ENCODE assay signal across 25 cellular contexts in genomic region chr17:80202197-80202596, GRCh38. TPM values are rescaled to one million over a fixed set of nuclear protein-coding genes. Genes with fewer than 3 reads are reported as not detected.
DNase-seq lines count a peak whose midpoint lies in the region; ATAC-seq, FAIRE-seq and TF ChIP-seq lines count a peak whose summit lies in the region.
"Had no signal": no experiment of that assay in that cellular context is flagged by ENCODE, and none has a peak within 500 bp of the region (broad histone marks: within the 10 kb centered on the region; RNA-seq: fewer than 3 reads in every experiment).

No MANE protein-coding gene starts in this region.

- no peak overlapping the region for H3K4me3 ChIP-seq in K562
- H3K4me3 ChIP-seq in H1 (ENCODE audit: extremely low read depth in 1 of 4, insufficient read depth in 2 of 4, low read depth in 3 of 4, low read length in 4 of 4): no peak overlapping the region
- H3K4me3 ChIP-seq: A549; BLaER1 treated with 17β-estradiol and CSF1 and Interleukin-3, amounts not matched to agents 10 nM and 100 nM had no signal

- H3K4me1 ChIP-seq in K562 (replicated peaks in 1 of 2; ENCODE audit: control insufficient read depth in 2 of 2, insufficient read depth in 2 of 2, low read length in 2 of 2) (peaks cover 0 to 25% of the 10 kb centered on the region in 2 experiments; a peak in 2 of 5 replicates), H1 (replicated peaks in 1 of 4; ENCODE audit: control insufficient read depth in 3 of 4, insufficient read depth in 4 of 4, low read length in 3 of 4) (peaks cover 0 to 4% (median 0%) of the 10 kb centered on the region in 4 experiments; a peak in 2 of 7 replicates)
- H3K4me1 ChIP-seq: BE2C had no signal

- no peaks in the 10 kb centered on the region for H3K27me3 ChIP-seq in K562 (ENCODE audit: control insufficient read depth in 2 of 2, insufficient read depth in 2 of 2, low read length in 2 of 2)
- no peaks in the 10 kb centered on the region for H3K27me3 ChIP-seq in H1 (replicated peaks in 1 of 4; ENCODE audit: control insufficient read depth in 3 of 4, extremely low read depth in 1 of 4, insufficient read depth in 3 of 4, low read length in 3 of 4)
- H3K27me3 ChIP-seq: BE2C; BLaER1 treated with 17β-estradiol and CSF1 and Interleukin-3, amounts not matched to agents 10 nM and 100 nM had no signal

- H4K20me1 ChIP-seq in K562 (replicated peaks; ENCODE audit: control insufficient read depth, insufficient read depth, low read length): no peaks in the 10 kb centered on the region
- peaks cover 0 to 3% of the 10 kb centered on the region in 2 experiments for H4K20me1 ChIP-seq in H1 (replicated peaks in 1 of 2; ENCODE audit: control insufficient read depth in 1 of 2, insufficient read depth in 2 of 2, low read length in 2 of 2)

- H3K4me2 ChIP-seq in K562 (ENCODE audit: insufficient read depth, low read length) (no peak overlapping the region), H1 (ENCODE audit: insufficient read depth in 1 of 2, low read depth in 2 of 2, low read length in 2 of 2) (no peak overlapping the region)
- H3K4me2 ChIP-seq: A549; BLaER1 treated with 17β-estradiol and CSF1 and Interleukin-3, amounts not matched to agents 10 nM and 100 nM had no signal

- H3K79me1 ChIP-seq in H1 (ENCODE audit: low read depth, low read length): no peaks in the 10 kb centered on the region

- no peak for DNase-seq in stimulated activated naive CD8-positive, alpha-beta T cell treated with anti-CD3 and anti-CD28 coated beads, Interleukin-15, amount 100 ng/mL, for 72 hours
- no peak for DNase-seq in stimulated activated naive CD8-positive, alpha-beta T cell treated with anti-CD3 and anti-CD28 coated beads, Interleukin-15, Interleukin-2, amounts not matched to agents 100 U/mL and 50 U/mL, for 24 hours
- DNase-seq in K562 (ENCODE audit: extremely low read depth in 1 of 4, low spot score in 3 of 4) (no peak), H1 (ENCODE audit: low read depth in 1 of 2, low spot score in 2 of 2) (no peak), SIG-M5 (lab: John Stamatoyannopoulos, UW) (no peak), EL (no peak)
- DNase-seq: 8988T; ACHN; AML-193; BE2C; CD4-positive, alpha-beta T cell; CD8-positive, alpha-beta memory T cell; DMS 273 treated with DMSO at 0.1 percent for 48 hours; DMS79; GF-D8; GOT3; H7; HCEC 1CT had no signal

- H2BK5ac ChIP-seq in H1 (ENCODE audit: low read depth, low read length): 0 out of 2 replicates have a peak overlapping the region, but pooled peaks have one; percentile 21

- no peak overlapping the region for H3K14ac ChIP-seq in H1 (ENCODE audit: insufficient read length)

- no peak overlapping the region for H2BK20ac ChIP-seq in H1 (ENCODE audit: low read length)

- H3K4me3 Mint-ChIP-seq in stimulated activated naive CD8-positive, alpha-beta T cell treated with anti-CD3 and anti-CD28 coated beads, Interleukin-15, amount 100 ng/mL, for 72 hours: no peak overlapping the region
- H3K4me3 Mint-ChIP-seq: CD14-positive monocyte; CD4-positive, alpha-beta T cell; CD8-positive, alpha-beta memory T cell had no signal

- no peaks in the 10 kb centered on the region for H3K9me3 ChIP-seq in K562 (replicated peaks; ENCODE audit: control insufficient read depth, insufficient read depth, low read depth, low read length)
- peaks cover 0 to 2% of the 10 kb centered on the region in 2 experiments; a peak in 1 of 4 replicates for H3K9me3 ChIP-seq in H1 (ENCODE audit: insufficient read depth in 2 of 2, low read depth in 1 of 2, low read length in 1 of 2)
- H3K9me3 ChIP-seq: A549; BLaER1 treated with 17β-estradiol and CSF1 and Interleukin-3, amounts not matched to agents 10 nM and 100 nM had no signal

- no peak overlapping the region for H2AFZ ChIP-seq in K562 (ENCODE audit: low read depth, low read length)
- H2AFZ ChIP-seq in H1 (ENCODE audit: low read length): no peak overlapping the region

- no peaks in the 10 kb centered on the region for H3K4me1 Mint-ChIP-seq in stimulated activated naive CD8-positive, alpha-beta T cell treated with anti-CD3 and anti-CD28 coated beads, Interleukin-15, amount 100 ng/mL, for 72 hours
- H3K4me1 Mint-ChIP-seq: CD8-positive, alpha-beta memory T cell had no signal

- H4K5ac ChIP-seq in H1 (ENCODE audit: insufficient read length, low read depth, low read length): no peak overlapping the region

- TF ChIP-seq RAD21 in K562 (CRISPR knock-in tag; conservative IDR thresholded peaks at IDR 0.05 in 1 of 2, IDR thresholded peaks at IDR 0.05 in 1 of 2): no peak
- no peak for TF ChIP-seq RAD21 in H1 (IDR thresholded peaks at IDR 0.05 in 1 of 2, conservative IDR thresholded peaks at IDR 0.05 in 1 of 2; ENCODE audit: low read depth in 2 of 2, low read length in 2 of 2)

- no peak overlapping the region for H2BK120ac ChIP-seq in H1 (replicated peaks; ENCODE audit: low read depth, low read length)

- H3K4ac ChIP-seq in H1 (replicated peaks; ENCODE audit: insufficient read length, low read depth, low read length): no peak overlapping the region

- H3K27me3 Mint-ChIP-seq in stimulated activated naive CD8-positive, alpha-beta T cell treated with anti-CD3 and anti-CD28 coated beads, Interleukin-15, amount 100 ng/mL, for 72 hours: no peaks in the 10 kb centered on the region
- H3K27me3 Mint-ChIP-seq: CD4-positive, alpha-beta T cell; CD8-positive, alpha-beta memory T cell had no signal

- no peak overlapping the region for H3K23ac ChIP-seq in H1 (ENCODE audit: insufficient read length)

- H3K79me2 ChIP-seq in K562 (ENCODE audit: control insufficient read depth, insufficient read depth, low read length) (no peaks in the 10 kb centered on the region), H1 (ENCODE audit: control insufficient read depth in 1 of 2, insufficient read depth in 2 of 2, low read length in 2 of 2) (no peaks in the 10 kb centered on the region)

- peak overlapping the region; percentile 47; the same call in 1 of the 2 replicates for H4K8ac ChIP-seq in H1 (ENCODE audit: extremely low read depth, insufficient read depth, low read length)

- no peak for TF ChIP-seq POLR2A in K562 (conservative IDR thresholded peaks at IDR 0.05)
- no peak for TF ChIP-seq POLR2A in H1 (IDR thresholded peaks at IDR 0.05; ENCODE audit: control extremely low read depth in 1 of 2, low read depth in 2 of 2, low read length in 2 of 2)

- H2AK5ac ChIP-seq in H1 (ENCODE audit: low read depth, low read length): no peak overlapping the region; the same call in 1 of the 2 replicates

- H3K27ac ChIP-seq in K562 (ENCODE audit: extremely low read depth, low read depth, low read length): no peak overlapping the region
- H3K27ac ChIP-seq in H1 (ENCODE audit: low read depth, low read length): no peak overlapping the region
- H3K27ac ChIP-seq: A549; BLaER1 treated with 17β-estradiol and CSF1 and Interleukin-3, amounts not matched to agents 10 nM and 100 nM had no signal

- no peak overlapping the region for H2BK12ac ChIP-seq in H1 (ENCODE audit: low read depth, low read length)

- FAIRE-seq in K562 (lab: Jason Lieb, UNC) (no peak), H1 (lab: Jason Lieb, UNC) (no peak)
- FAIRE-seq: A549, D721Med, GM12891, GM18507 had no signal

- H4K91ac ChIP-seq in H1 (replicated peaks; ENCODE audit: insufficient read length, low read length): no peak overlapping the region

- H3K18ac ChIP-seq in H1 (ENCODE audit: extremely low read depth, low read length): no peak overlapping the region

- POLR2A ChIA-PET in K562 (lab: Yijun Ruan, JAX): interaction anchor here (0.6 to 1.3 kb wide), 3 partner anchors 11 to 252 kb away, joined by 3 to 5 read pairs (median 3); no protein-coding TSS in a partner anchor
- POLR2A ChIA-PET in H1 (lab: Charles Lee; ENCODE audit: partially characterized antibody): interaction anchor here (1.1 to 2.3 kb wide), 3 partner anchors 9 to 90 kb away, joined by 3 to 9 read pairs (median 4); no protein-coding TSS in a partner anchor

- ATAC-seq in stimulated activated naive CD8-positive, alpha-beta T cell treated with anti-CD3 and anti-CD28 coated beads, Interleukin-15, amount 100 ng/mL, for 72 hours: no peak
- ATAC-seq in stimulated activated naive CD8-positive, alpha-beta T cell treated with anti-CD3 and anti-CD28 coated beads, Interleukin-15, Interleukin-2, amounts not matched to agents 100 U/mL and 50 U/mL, for 24 hours: no peak
- ATAC-seq in K562 (no peak), GM18907 (IDR thresholded peaks at IDR 0.05; ENCODE audit: unreplicated experiment) (no peak)
- ATAC-seq: A549 had no signal

- no peak overlapping the region for H2BK15ac ChIP-seq in H1 (ENCODE audit: low read length)

- no peaks in the 10 kb centered on the region for H3K36me3 ChIP-seq in K562 (ENCODE audit: control insufficient read depth, insufficient read depth, low read length)
- H3K36me3 ChIP-seq in H1 (ENCODE audit: control insufficient read depth in 2 of 4, insufficient read depth in 4 of 4, low read length in 3 of 4): no peaks in the 10 kb centered on the region
- H3K36me3 ChIP-seq: BE2C had no signal

- no peaks in the 10 kb centered on the region for H3K9me3 Mint-ChIP-seq in stimulated activated naive CD8-positive, alpha-beta T cell treated with anti-CD3 and anti-CD28 coated beads, Interleukin-15, amount 100 ng/mL, for 72 hours
- H3K9me3 Mint-ChIP-seq: CD4-positive, alpha-beta T cell; CD8-positive, alpha-beta memory T cell had no signal

- H3K23me2 ChIP-seq in H1 (ENCODE audit: low read depth, low read length): no peaks in the 10 kb centered on the region

- no peak for TF ChIP-seq EP300 in K562 (IDR thresholded peaks at IDR 0.05; ENCODE audit: low read length)
- TF ChIP-seq EP300 in H1 (IDR thresholded peaks at IDR 0.05; ENCODE audit: borderline replicate concordance in 1 of 2, low read depth in 2 of 2, low read length in 2 of 2): no peak

- H3K27ac Mint-ChIP-seq in stimulated activated naive CD8-positive, alpha-beta T cell treated with anti-CD3 and anti-CD28 coated beads, Interleukin-15, amount 100 ng/mL, for 72 hours: peak overlapping the region; percentile 14 to 40
- H3K27ac Mint-ChIP-seq: CD14-positive monocyte; CD4-positive, alpha-beta T cell had no signal

- no TSS peak for BruUV-seq in K562 (replicated peaks; lab: Mats Ljungman, UMichigan)

- intact Hi-C loops in K562 (cut with micrococcal nuclease): no loop called here

- in situ Hi-C loops in K562 (cut with MboI): loop anchor here (5.0 kb wide), 1 partner anchor 150 kb away; no protein-coding TSS in a partner anchor

- no peak overlapping the region for H3K56ac ChIP-seq in H1 (replicated peaks; ENCODE audit: insufficient read length, low read depth, low read length)

- CTCF ChIA-PET in K562 (lab: Yijun Ruan, JAX; ENCODE audit: low intra/inter-chr PET ratio): no interaction called here
- CTCF ChIA-PET in H1 (lab: Charles Lee; ENCODE audit: partially characterized antibody): interaction anchor here (0.6 to 2.4 kb wide), 6 partner anchors 11 to 335 kb away, joined by 3 to 6 read pairs (median 4); no protein-coding TSS in a partner anchor

- 63% methylated on average over 15 of the region's 17 CpGs for WGBS in K562 (ENCODE audit: insufficient coverage, low coverage, missing lambda C conversion rate)
- WGBS in H1 (ENCODE audit: extremely low coverage in 1 of 2, insufficient coverage in 1 of 2, insufficient read length in 1 of 2, insufficient replicate concordance in 2 of 2, low coverage in 1 of 2, low lambda C conversion rate in 2 of 2, missing lambda C conversion rate in 1 of 2), 2 experiments: 92% methylated on average over 17 of the region's 17 CpGs; no CpG with 5 or more reads in 1 of the 2 experiments

- no peak overlapping the region for H3K9ac ChIP-seq in K562 (ENCODE audit: insufficient read depth in 1 of 2, low read depth in 2 of 2, low read length in 2 of 2)
- H3K9ac ChIP-seq in H1 (replicated peaks in 1 of 4; ENCODE audit: extremely low read depth in 1 of 4, low read depth in 3 of 4, low read length in 3 of 4): no peak overlapping the region
- H3K9ac ChIP-seq: BLaER1 treated with 17β-estradiol and CSF1 and Interleukin-3, amounts not matched to agents 10 nM and 100 nM had no signal

- no peaks in the 10 kb centered on the region for H3K9me1 ChIP-seq in K562 (ENCODE audit: control insufficient read depth, insufficient read depth, low read length)

- no peak for TF ChIP-seq CTCF in K562 (IDR thresholded peaks at IDR 0.05 in 2 of 3, conservative IDR thresholded peaks at IDR 0.05 in 1 of 3; ENCODE audit: insufficient read depth in 2 of 3, low read depth in 1 of 3, low read length in 3 of 3)
- TF ChIP-seq CTCF in H1 (IDR thresholded peaks at IDR 0.05; ENCODE audit: control extremely low read depth in 1 of 3, insufficient read depth in 1 of 3, low read depth in 1 of 3, low read length in 3 of 3): no peak

RNA-seq across cellular contexts. Expression of gene SGSH, which starts 17.9 kb away (rescaled TPM):
- 47.4 and 72.7 TPM in 2 replicates for total RNA-seq in K562 (2011; cell fraction: chromatin; rRNA removed; ENCODE audit: low replicate concordance)
- total RNA-seq in K562 (2011; cell fraction: nucleolus; rRNA removed): 43.5 and 52.4 TPM in 2 replicates
- 40.5 and 41.1 TPM in 2 replicates for total RNA-seq in K562 (2011; cell fraction: nucleoplasm; rRNA removed)
- total RNA-seq in K562 (2014; rRNA removed) (5.1 and 7.3 TPM in 2 replicates), K562 (2014; rRNA removed; fragmentation: Illumina TruSeq; extraction: Trizol) (2.5 and 2.6 TPM in 2 replicates), K562 (2015; rRNA removed; fragmentation: Illumina TruSeq; extraction: Trizol) (4.6 and 4.9 TPM in 2 replicates), K562 (2021) (11.8 and 15.7 TPM in 2 replicates)
- polyA plus RNA-seq in K562 (2011; rRNA removed) (2.5 and 4.8 TPM in 2 replicates), K562 (2014; fragmentation: Illumina TruSeq; extraction: Trizol) (6.3 and 11.2 TPM in 2 replicates), K562 (2014; fragmentation: Nextera tagmentation; extraction: Ambion mirVana) (under 1 TPM; 0.25 to 0.31 TPM), K562 (2014; rRNA removed) (8.2 and 9.8 TPM in 2 replicates), H1 (2011; rRNA removed) (18.0 and 39.2 TPM in 2 replicates)
- polyA plus RNA-seq in K562 (2011; cell fraction: cytosol; rRNA removed): 3.7 and 4.2 TPM in 2 replicates
- polyA plus RNA-seq in K562 (2011; cell fraction: nucleus; rRNA removed): 19.2 and 29.1 TPM in 2 replicates
- polyA plus RNA-seq in K562 (2012): 13.7 and 21.2 TPM in 2 replicates
- 2.6 TPM in 2 replicates for polyA minus RNA-seq in K562 (2011; rRNA and poly(A)+ RNA removed)
- polyA minus RNA-seq in K562 (2011; cell fraction: cytosol; rRNA and poly(A)+ RNA removed): 4.5 and 6.9 TPM in 2 replicates
- polyA minus RNA-seq in K562 (2011; cell fraction: nucleus; rRNA and poly(A)+ RNA removed): 3.4 and 6.3 TPM in 2 replicates
- 15.6 and 19.6 TPM in 2 replicates for total RNA-seq in H1 (2021; fragmentation: NEBNext Ultra II Directional; extraction: Animal tissue kit (Norgen Biotek cat#: 25700))
- 15.0 TPM for polyA plus RNA-seq in H1 (2011; cell fraction: cytosol; rRNA removed)
- 67.1 TPM for polyA plus RNA-seq in H1 (2011; cell fraction: nucleus; rRNA removed)
- 12.4 to 20.3 TPM (median 15.5 TPM) in 4 replicates for polyA plus RNA-seq in H1 (2012, experiment 1 of 2)
- polyA plus RNA-seq in H1 (2012, experiment 2 of 2): 9.4 TPM
- 15.4 TPM for polyA plus RNA-seq in H1 (2013, experiment 1 of 2)
- polyA plus RNA-seq in H1 (2013, experiment 2 of 2): 14.5 TPM
- 7.3 and 12.8 TPM in 2 replicates for polyA minus RNA-seq in H1 (2011; rRNA and poly(A)+ RNA removed)
- polyA minus RNA-seq in H1 (2011; cell fraction: cytosol; rRNA and poly(A)+ RNA removed): 10.8 TPM
- 22.3 TPM for polyA minus RNA-seq in H1 (2011; cell fraction: nucleus; rRNA and poly(A)+ RNA removed)

RNA-seq across cellular contexts. Expression of gene SLC26A11, which starts 18.0 kb away (rescaled TPM):
- 8.5 and 21.1 TPM in 2 replicates for total RNA-seq in K562 (2011; cell fraction: chromatin; rRNA removed; ENCODE audit: low replicate concordance)
- 13.3 and 15.8 TPM in 2 replicates for total RNA-seq in K562 (2011; cell fraction: nucleolus; rRNA removed)
- total RNA-seq in K562 (2011; cell fraction: nucleoplasm; rRNA removed): 6.9 and 13.1 TPM in 2 replicates
- total RNA-seq in K562 (2014; rRNA removed) (1.5 and 3.4 TPM in 2 replicates), K562 (2014; rRNA removed; fragmentation: Illumina TruSeq; extraction: Trizol) (0.38 and 0.91 TPM in 2 replicates), K562 (2015; rRNA removed; fragmentation: Illumina TruSeq; extraction: Trizol) (1.0 and 1.4 TPM in 2 replicates), K562 (2021) (3.1 and 4.0 TPM in 2 replicates)
- polyA plus RNA-seq in K562 (2011; rRNA removed) (0.52 and 0.53 TPM in 2 replicates), K562 (2014; fragmentation: Illumina TruSeq; extraction: Trizol) (1.4 and 1.9 TPM in 2 replicates), K562 (2014; fragmentation: Nextera tagmentation; extraction: Ambion mirVana) (under 1 TPM in 1 of 2 experiments, not detected in 1; 0.06 TPM), K562 (2014; rRNA removed) (2.8 and 4.2 TPM in 2 replicates), H1 (2011; rRNA removed) (25.9 and 36.4 TPM in 2 replicates)
- polyA plus RNA-seq in K562 (2011; cell fraction: cytosol; rRNA removed): 0.43 and 1.2 TPM in 2 replicates
- 4.1 and 8.1 TPM in 2 replicates for polyA plus RNA-seq in K562 (2011; cell fraction: nucleus; rRNA removed)
- polyA plus RNA-seq in K562 (2012): 2.7 and 5.4 TPM in 2 replicates
- polyA minus RNA-seq in K562 (2011; rRNA and poly(A)+ RNA removed): 0.46 TPM in 1 of 2 replicates, not detected in the other
- polyA minus RNA-seq in K562 (2011; cell fraction: cytosol; rRNA and poly(A)+ RNA removed): 0.57 and 1.9 TPM in 2 replicates
- polyA minus RNA-seq in K562 (2011; cell fraction: nucleus; rRNA and poly(A)+ RNA removed): 1.2 and 2.0 TPM in 2 replicates
- 15.5 and 18.2 TPM in 2 replicates for total RNA-seq in H1 (2021; fragmentation: NEBNext Ultra II Directional; extraction: Animal tissue kit (Norgen Biotek cat#: 25700))
- polyA plus RNA-seq in H1 (2011; cell fraction: cytosol; rRNA removed): 17.5 TPM
- 102 TPM for polyA plus RNA-seq in H1 (2011; cell fraction: nucleus; rRNA removed)
- 15.1 to 18.1 TPM (median 17.1 TPM) in 4 replicates for polyA plus RNA-seq in H1 (2012, experiment 1 of 2)
- polyA plus RNA-seq in H1 (2012, experiment 2 of 2): 14.0 TPM
- 17.1 TPM for polyA plus RNA-seq in H1 (2013, experiment 1 of 2)
- polyA plus RNA-seq in H1 (2013, experiment 2 of 2): 15.3 TPM
- polyA minus RNA-seq in H1 (2011; rRNA and poly(A)+ RNA removed): 11.4 and 14.1 TPM in 2 replicates
- polyA minus RNA-seq in H1 (2011; cell fraction: cytosol; rRNA and poly(A)+ RNA removed): 6.9 TPM
- polyA minus RNA-seq in H1 (2011; cell fraction: nucleus; rRNA and poly(A)+ RNA removed): 34.6 TPM

RNA-seq across cellular contexts. Expression of gene CARD14, which starts 32.4 kb away (rescaled TPM):
- not detected in 2 replicates for total RNA-seq in K562 (2011; cell fraction: chromatin; rRNA removed; ENCODE audit: low replicate concordance)
- total RNA-seq in K562 (2011; cell fraction: nucleolus; rRNA removed): not detected in 2 replicates
- total RNA-seq in K562 (2011; cell fraction: nucleoplasm; rRNA removed): not detected in 2 replicates
- total RNA-seq in K562 (2014; rRNA removed): not detected in 2 replicates
- total RNA-seq in K562 (2014; rRNA removed; fragmentation: Illumina TruSeq; extraction: Trizol): not detected in 2 replicates
- not detected in 2 replicates for total RNA-seq in K562 (2015; rRNA removed; fragmentation: Illumina TruSeq; extraction: Trizol)
- total RNA-seq in K562 (2021): not detected in 2 replicates
- not detected in 2 replicates for polyA plus RNA-seq in K562 (2011; rRNA removed)
- not detected in 2 replicates for polyA plus RNA-seq in K562 (2011; cell fraction: cytosol; rRNA removed)
- polyA plus RNA-seq in K562 (2011; cell fraction: nucleus; rRNA removed): not detected in 2 replicates
- 0.05 and 0.24 TPM in 2 replicates for polyA plus RNA-seq in K562 (2012)
- polyA plus RNA-seq in K562 (2014; fragmentation: Illumina TruSeq; extraction: Trizol): not detected in 2 replicates
- polyA plus RNA-seq in K562 (2014; fragmentation: Nextera tagmentation; extraction: Ambion mirVana): not detected
- not detected in 2 replicates for polyA plus RNA-seq in K562 (2014; rRNA removed)
- not detected in 2 replicates for polyA minus RNA-seq in K562 (2011; rRNA and poly(A)+ RNA removed)
- 3.2 TPM in 1 of 2 replicates, not detected in the other for polyA minus RNA-seq in K562 (2011; cell fraction: cytosol; rRNA and poly(A)+ RNA removed)
- not detected in 2 replicates for polyA minus RNA-seq in K562 (2011; cell fraction: nucleus; rRNA and poly(A)+ RNA removed)
- not detected in 2 replicates for total RNA-seq in H1 (2021; fragmentation: NEBNext Ultra II Directional; extraction: Animal tissue kit (Norgen Biotek cat#: 25700))
- 0.08 and 0.16 TPM in 2 replicates for polyA plus RNA-seq in H1 (2011; rRNA removed)
- 0.22 TPM for polyA plus RNA-seq in H1 (2011; cell fraction: cytosol; rRNA removed)
- 0.50 TPM for polyA plus RNA-seq in H1 (2011; cell fraction: nucleus; rRNA removed)
- polyA plus RNA-seq in H1 (2012, experiment 1 of 2): 0.28 to 0.57 TPM (median 0.48 TPM) in 4 replicates
- polyA plus RNA-seq in H1 (2012, experiment 2 of 2): 0.24 TPM
- 0.02 TPM for polyA plus RNA-seq in H1 (2013, experiment 1 of 2)
- polyA plus RNA-seq in H1 (2013, experiment 2 of 2): 0.06 TPM
- polyA minus RNA-seq in H1 (2011; rRNA and poly(A)+ RNA removed): 0.20 and 1.1 TPM in 2 replicates
- polyA minus RNA-seq in H1 (2011; cell fraction: cytosol; rRNA and poly(A)+ RNA removed): 1.8 TPM
- polyA minus RNA-seq in H1 (2011; cell fraction: nucleus; rRNA and poly(A)+ RNA removed): 0.50 TPM
- total RNA-seq: CD4-positive, alpha-beta T cell; CD8-positive, alpha-beta memory T cell had no signal
- polyA plus RNA-seq: CD8-positive, alpha-beta memory T cell had no signal

RNA-seq across cellular contexts. Expression of gene EIF4A3, which starts 55.3 kb away (rescaled TPM):
- total RNA-seq in K562 (2011; cell fraction: chromatin; rRNA removed; ENCODE audit: low replicate concordance): 97.7 and 109 TPM in 2 replicates
- total RNA-seq in K562 (2011; cell fraction: nucleolus; rRNA removed): 60.3 and 71.7 TPM in 2 replicates
- total RNA-seq in K562 (2011; cell fraction: nucleoplasm; rRNA removed): 81.0 and 81.6 TPM in 2 replicates
- total RNA-seq in K562 (2014; rRNA removed): 121 and 124 TPM in 2 replicates
- 147 and 157 TPM in 2 replicates for total RNA-seq in K562 (2014; rRNA removed; fragmentation: Illumina TruSeq; extraction: Trizol)
- total RNA-seq in K562 (2015; rRNA removed; fragmentation: Illumina TruSeq; extraction: Trizol): 126 and 130 TPM in 2 replicates
- total RNA-seq in K562 (2021): 133 and 139 TPM in 2 replicates
- polyA plus RNA-seq in K562 (2011; rRNA removed): 128 and 171 TPM in 2 replicates
- 101 and 105 TPM in 2 replicates for polyA plus RNA-seq in K562 (2011; cell fraction: cytosol; rRNA removed)
- 68.0 and 84.5 TPM in 2 replicates for polyA plus RNA-seq in K562 (2011; cell fraction: nucleus; rRNA removed)
- 86.7 and 168 TPM in 2 replicates for polyA plus RNA-seq in K562 (2012)
- polyA plus RNA-seq in K562 (2014; fragmentation: Illumina TruSeq; extraction: Trizol): 127 and 131 TPM in 2 replicates
- polyA plus RNA-seq in K562 (2014; fragmentation: Nextera tagmentation; extraction: Ambion mirVana): 10 to 100 TPM; 62.7 to 67.0 TPM
- 103 and 134 TPM in 2 replicates for polyA plus RNA-seq in K562 (2014; rRNA removed)
- polyA minus RNA-seq in K562 (2011; rRNA and poly(A)+ RNA removed): 114 and 154 TPM in 2 replicates
- 63.1 and 74.0 TPM in 2 replicates for polyA minus RNA-seq in K562 (2011; cell fraction: cytosol; rRNA and poly(A)+ RNA removed)
- polyA minus RNA-seq in K562 (2011; cell fraction: nucleus; rRNA and poly(A)+ RNA removed): 27.3 and 35.1 TPM in 2 replicates
- 146 and 155 TPM in 2 replicates for total RNA-seq in H1 (2021; fragmentation: NEBNext Ultra II Directional; extraction: Animal tissue kit (Norgen Biotek cat#: 25700))
- polyA plus RNA-seq in H1 (2011; rRNA removed): 99.1 and 142 TPM in 2 replicates
- 140 TPM for polyA plus RNA-seq in H1 (2011; cell fraction: cytosol; rRNA removed)
- 77.5 TPM for polyA plus RNA-seq in H1 (2011; cell fraction: nucleus; rRNA removed)
- 156 to 184 TPM (median 166 TPM) in 4 replicates for polyA plus RNA-seq in H1 (2012, experiment 1 of 2)
- 48.6 TPM for polyA plus RNA-seq in H1 (2012, experiment 2 of 2)
- polyA plus RNA-seq in H1 (2013, experiment 1 of 2): 81.9 TPM
- polyA plus RNA-seq in H1 (2013, experiment 2 of 2): 84.3 TPM
- polyA minus RNA-seq in H1 (2011; rRNA and poly(A)+ RNA removed): 108 and 113 TPM in 2 replicates
- polyA minus RNA-seq in H1 (2011; cell fraction: cytosol; rRNA and poly(A)+ RNA removed): 61.2 TPM
- polyA minus RNA-seq in H1 (2011; cell fraction: nucleus; rRNA and poly(A)+ RNA removed): 42.7 TPM

RNA-seq across cellular contexts. Expression of gene RNF213, which starts 58.5 kb away (rescaled TPM):
- total RNA-seq in K562 (2011; cell fraction: chromatin; rRNA removed; ENCODE audit: low replicate concordance): 548 and 579 TPM in 2 replicates
- total RNA-seq in K562 (2011; cell fraction: nucleolus; rRNA removed): 219 and 226 TPM in 2 replicates
- total RNA-seq in K562 (2011; cell fraction: nucleoplasm; rRNA removed): 260 and 263 TPM in 2 replicates
- 13.2 and 17.1 TPM in 2 replicates for total RNA-seq in K562 (2014; rRNA removed)
- total RNA-seq in K562 (2014; rRNA removed; fragmentation: Illumina TruSeq; extraction: Trizol): 19.8 and 20.9 TPM in 2 replicates
- total RNA-seq in K562 (2015; rRNA removed; fragmentation: Illumina TruSeq; extraction: Trizol): 17.8 and 17.9 TPM in 2 replicates
- total RNA-seq in K562 (2021): 33.6 and 34.3 TPM in 2 replicates
- polyA plus RNA-seq in K562 (2011; rRNA removed): 26.7 and 36.2 TPM in 2 replicates
- 14.1 and 15.8 TPM in 2 replicates for polyA plus RNA-seq in K562 (2011; cell fraction: cytosol; rRNA removed)
- polyA plus RNA-seq in K562 (2011; cell fraction: nucleus; rRNA removed): 220 and 234 TPM in 2 replicates
- polyA plus RNA-seq in K562 (2012): 27.2 and 54.8 TPM in 2 replicates
- polyA plus RNA-seq in K562 (2014; fragmentation: Illumina TruSeq; extraction: Trizol): 24.2 and 26.9 TPM in 2 replicates
- polyA plus RNA-seq in K562 (2014; fragmentation: Nextera tagmentation; extraction: Ambion mirVana): 1 to 10 TPM; 5.3 to 7.1 TPM
- 15.9 and 20.1 TPM in 2 replicates for polyA plus RNA-seq in K562 (2014; rRNA removed)
- polyA minus RNA-seq in K562 (2011; rRNA and poly(A)+ RNA removed): 58.3 and 80.5 TPM in 2 replicates
- polyA minus RNA-seq in K562 (2011; cell fraction: cytosol; rRNA and poly(A)+ RNA removed): 48.1 and 56.1 TPM in 2 replicates
- polyA minus RNA-seq in K562 (2011; cell fraction: nucleus; rRNA and poly(A)+ RNA removed): 71.6 and 112 TPM in 2 replicates
- 62.1 and 62.8 TPM in 2 replicates for total RNA-seq in H1 (2021; fragmentation: NEBNext Ultra II Directional; extraction: Animal tissue kit (Norgen Biotek cat#: 25700))
- 30.4 and 33.8 TPM in 2 replicates for polyA plus RNA-seq in H1 (2011; rRNA removed)
- 29.3 TPM for polyA plus RNA-seq in H1 (2011; cell fraction: cytosol; rRNA removed)
- 278 TPM for polyA plus RNA-seq in H1 (2011; cell fraction: nucleus; rRNA removed)
- 41.4 to 55.4 TPM (median 46.9 TPM) in 4 replicates for polyA plus RNA-seq in H1 (2012, experiment 1 of 2)
- 4.1 TPM for polyA plus RNA-seq in H1 (2012, experiment 2 of 2)
- polyA plus RNA-seq in H1 (2013, experiment 1 of 2): 26.5 TPM
- 21.3 TPM for polyA plus RNA-seq in H1 (2013, experiment 2 of 2)
- polyA minus RNA-seq in H1 (2011; rRNA and poly(A)+ RNA removed): 118 and 169 TPM in 2 replicates
- polyA minus RNA-seq in H1 (2011; cell fraction: cytosol; rRNA and poly(A)+ RNA removed): 76.0 TPM
- polyA minus RNA-seq in H1 (2011; cell fraction: nucleus; rRNA and poly(A)+ RNA removed): 166 TPM
